Comparison of ENCODE assay signal across 14 cellular contexts in genomic region chr5:11075010-11075860, GRCh38.
DNase-seq lines count a peak whose midpoint lies in the region; TF ChIP-seq lines count a peak whose summit lies in the region.
"Had no signal": no experiment of that assay in that cellular context is flagged by ENCODE, and none has a peak within 500 bp of the region (broad histone marks: within the 10 kb centered on the region; RNA-seq: fewer than 3 reads in every experiment).

No MANE protein-coding gene starts in this region.

- H3K27ac ChIP-seq in ascending aorta, result no peak overlapping the region
- H3K27ac ChIP-seq: colonic mucosa, gastrocnemius medialis had no signal

- no peaks in the 10 kb centered on the region for H3K9me3 ChIP-seq in ascending aorta
- H3K9me3 ChIP-seq: colonic mucosa, gastrocnemius medialis had no signal

- no peaks in the 10 kb centered on the region for H3K36me3 ChIP-seq in ascending aorta
- H3K36me3 ChIP-seq: colonic mucosa, gastrocnemius medialis had no signal

- H3K27ac Mint-ChIP-seq in chondrocyte (ENCODE audit: unreplicated experiment), result no peak overlapping the region
- H3K27ac Mint-ChIP-seq: mesothelial cell of epicardium had no signal

- no peak overlapping the region for H3K4me3 Mint-ChIP-seq in chondrocyte (ENCODE audit: unreplicated experiment)
- H3K4me3 Mint-ChIP-seq: mesothelial cell of epicardium had no signal

- H3K4me1 Mint-ChIP-seq in chondrocyte (ENCODE audit: low read depth), result no peaks in the 10 kb centered on the region
- H3K4me1 Mint-ChIP-seq: mesothelial cell of epicardium had no signal

- DNase-seq in DMS53 (lab: John Stamatoyannopoulos, UW) (peak; percentile 15), DMS53 treated with DMSO at 0.1 percent for 48 hours (lab: John Stamatoyannopoulos, UW; ENCODE audit: unreplicated experiment) (no peak), NCI-H1694 treated with DMSO at 0.1 percent for 48 hours (lab: John Stamatoyannopoulos, UW) (peak; percentile 36), cerebellar cortex (ENCODE audit: low spot score) (peak; percentile 97), nucleus accumbens (lab: John Stamatoyannopoulos, UW) (peak in 37 of 56 donors; percentile 13 to 77 (median 35)), ascending aorta (ENCODE audit: low spot score in 2 of 2) (no peak), chondrocyte (ENCODE audit: low spot score) (no peak), NCI-H2081 (lab: John Stamatoyannopoulos, UW) (no peak)
- DNase-seq: activated effector memory CD4-positive, alpha-beta T cell treated with Interleukin-2 at 50 U/mL for 16 hours; colonic mucosa; EL; gastrocnemius medialis; HCEC 1CT had no signal

- H3K36me3 Mint-ChIP-seq in chondrocyte (ENCODE audit: low read depth), result no peaks in the 10 kb centered on the region
- H3K36me3 Mint-ChIP-seq: mesothelial cell of epicardium had no signal

- H3K4me3 ChIP-seq in ascending aorta, result no peak overlapping the region
- H3K4me3 ChIP-seq: colonic mucosa, gastrocnemius medialis had no signal

- no peaks in the 10 kb centered on the region for H3K27me3 ChIP-seq in ascending aorta
- H3K27me3 ChIP-seq: colonic mucosa had no signal

- peaks cover 5% of the 10 kb centered on the region for H3K9me3 Mint-ChIP-seq in chondrocyte (ENCODE audit: low read depth)

- peaks cover 8% of the 10 kb centered on the region for H3K27me3 Mint-ChIP-seq in chondrocyte (ENCODE audit: low read depth)

- no peaks in the 10 kb centered on the region for H3K4me1 ChIP-seq in ascending aorta
- H3K4me1 ChIP-seq: colonic mucosa, gastrocnemius medialis had no signal

- intact Hi-C loops in ascending aorta (cut with DNase I), result no loop called here

- no peak for TF ChIP-seq CTCF in ascending aorta (IDR thresholded peaks at IDR 0.05)
- no peak for TF ChIP-seq CTCF in chondrocyte (IDR thresholded peaks at IDR 0.05)

Comparison
In these comparisons a context has a peak if more than half of its experiments do, and no peak if none do; other contexts are left out.
1. DNase-seq: peak in DMS53 (single experiment), NCI-H1694 treated with DMSO at 0.1 percent for 48 hours (single experiment), cerebellar cortex (single experiment) and nucleus accumbens (37 of 56); none in DMS53 treated with DMSO at 0.1 percent for 48 hours (single experiment), ascending aorta (0 of 2), chondrocyte (single experiment) and NCI-H2081 (0 of 2).